In genomic region chr1:19412654-19413053, GRCh38 we compare ENCODE assay signal across 18 cellular contexts.
DNase-seq lines count a peak whose midpoint lies in the region; ATAC-seq and TF ChIP-seq lines count a peak whose summit lies in the region.
"Had no signal": no experiment of that assay in that cellular context is flagged by ENCODE, and none has a peak within 500 bp of the region (broad histone marks: within the 10 kb centered on the region; RNA-seq: fewer than 3 reads in every experiment).

No MANE protein-coding gene starts in this region.

- TF ChIP-seq CTCF in VCaP (conservative IDR thresholded peaks at IDR 0.05) (no peak), gastrocnemius medialis (IDR thresholded peaks at IDR 0.05 in 4 of 5, conservative IDR thresholded peaks at IDR 0.05 in 1 of 5) (no peak)

- intact Hi-C loops in gastrocnemius medialis (cut with DNase I; ENCODE audit: low total_unique reads), result no loop called here

- ATAC-seq in naive thymus-derived CD8-positive, alpha-beta T cell, result no peak
- ATAC-seq in gastrocnemius medialis, result no peak

- no peak overlapping the region for H3K4me3 ChIP-seq in CD8-positive, alpha-beta memory T cell (ENCODE audit: low read length)
- H3K4me3 ChIP-seq in Karpas-422 (ENCODE audit: low read length) (no peak overlapping the region), gastrocnemius medialis (no peak overlapping the region)
- H3K4me3 ChIP-seq: breast epithelium, suprapubic skin had no signal

- no peak overlapping the region for H2AFZ ChIP-seq in Karpas-422 (ENCODE audit: low read length)

- CTCF ChIA-PET in CD8-positive, alpha-beta memory T cell (lab: Charles Lee), result interaction anchor here (0.8 to 1.0 kb wide), 2 partner anchors 24 to 239 kb away, joined by 3 read pairs; no protein-coding TSS in a partner anchor

- no peaks in the 10 kb centered on the region for H3K9me3 Mint-ChIP-seq in CD8-positive, alpha-beta memory T cell
- no peaks in the 10 kb centered on the region for H3K9me3 Mint-ChIP-seq in naive thymus-derived CD8-positive, alpha-beta T cell

- H3K4me1 Mint-ChIP-seq in CD8-positive, alpha-beta memory T cell, result peaks cover 76 to 99% (median 96%) of the 10 kb centered on the region in 3 donors
- peaks cover 35 to 96% (median 90%) of the 10 kb centered on the region in 4 donors for H3K4me1 Mint-ChIP-seq in naive thymus-derived CD8-positive, alpha-beta T cell

- no peak overlapping the region for H3K27ac ChIP-seq in CD8-positive, alpha-beta memory T cell (ENCODE audit: low read depth, low read length)
- H3K27ac ChIP-seq in Karpas-422 (ENCODE audit: low read length) (peak overlapping the region; percentile 88), VCaP (peak overlapping the region; percentile 18; the same call in 1 of the 2 replicates), gastrocnemius medialis (peak overlapping the region in 2 of 4 donors; percentile 71 to 80)
- H3K27ac ChIP-seq: suprapubic skin, WERI-Rb-1 had no signal

- no peaks in the 10 kb centered on the region for H3K27me3 ChIP-seq in CD8-positive, alpha-beta memory T cell (ENCODE audit: insufficient read depth, low read length, poor library complexity, severe bottlenecking)
- no peaks in the 10 kb centered on the region for H3K27me3 ChIP-seq in Karpas-422 (ENCODE audit: low read length)
- H3K27me3 ChIP-seq in gastrocnemius medialis, result no peaks in the 10 kb centered on the region
- H3K27me3 ChIP-seq: BE2C, breast epithelium, suprapubic skin had no signal

- no peaks in the 10 kb centered on the region for H3K9me2 ChIP-seq in Karpas-422 (replicated peaks; ENCODE audit: insufficient read depth, low read length)

- H3K9me3 ChIP-seq in CD8-positive, alpha-beta memory T cell (ENCODE audit: low read length), result no peaks in the 10 kb centered on the region
- H3K9me3 ChIP-seq in Karpas-422 (ENCODE audit: low read length) (no peaks in the 10 kb centered on the region), gastrocnemius medialis (no peaks in the 10 kb centered on the region)
- H3K9me3 ChIP-seq: BE2C, breast epithelium, suprapubic skin had no signal

- H3K36me3 ChIP-seq in CD8-positive, alpha-beta memory T cell (ENCODE audit: insufficient read depth, low read length), result peaks cover 20% of the 10 kb centered on the region
- H3K36me3 ChIP-seq in Karpas-422 (ENCODE audit: insufficient read depth, low read length) (0 out of 2 replicates have a peak, but pooled peaks cover 4% of the 10 kb centered on the region), gastrocnemius medialis (no peaks in the 10 kb centered on the region)
- H3K36me3 ChIP-seq: BE2C, breast epithelium had no signal

- H3K4me1 ChIP-seq in CD8-positive, alpha-beta memory T cell (ENCODE audit: insufficient read depth, low read length), result peaks cover 28% of the 10 kb centered on the region
- H3K4me1 ChIP-seq in Karpas-422 (ENCODE audit: low read length) (peaks cover 80% of the 10 kb centered on the region), gastrocnemius medialis (peaks cover 55 to 57% of the 10 kb centered on the region in 2 donors)
- H3K4me1 ChIP-seq: BE2C, breast epithelium had no signal

- peak overlapping the region; percentile 67 for H3K4me2 ChIP-seq in Karpas-422 (ENCODE audit: low read depth, low read length, poor library complexity, severe bottlenecking)

- in situ Hi-C loops in gastrocnemius medialis (cut with MboI; ENCODE audit: low sequenced_read_pairs in 4 of 4), result no loop called here

- no peak overlapping the region for H3K4me3 Mint-ChIP-seq in CD8-positive, alpha-beta memory T cell
- H3K4me3 Mint-ChIP-seq in naive thymus-derived CD8-positive, alpha-beta T cell, result no peak overlapping the region

- DNase-seq in CD8-positive, alpha-beta memory T cell, result no peak
- DNase-seq in Karpas-422, result no peak
- DNase-seq in naive thymus-derived CD8-positive, alpha-beta T cell, result no peak
- DNase-seq in NCI-H2081 (lab: John Stamatoyannopoulos, UW), result no peak
- DNase-seq in gastrocnemius medialis, result no peak
- no peak for DNase-seq in NCI-H2171 treated with DMSO at 0.1 percent for 48 hours (lab: John Stamatoyannopoulos, UW)
- DNase-seq in D341Med (ENCODE audit: low spot score), result no peak
- DNase-seq: activated naive CD4-positive, alpha-beta T cell treated with Interleukin-2 at 50 U/mL for 16 hours; BE2C; effector CD8-positive, alpha-beta T cell; EL; foreskin fibroblast; mesendoderm; stimulated activated CD4-positive, alpha-beta T cell treated with anti-CD3 and anti-CD28 coated beads, Interleukin-12 subunit alpha, Interleukin-12 subunit beta, amount 100 ng/mL, for 4 hours; WERI-Rb-1 had no signal

- H3K27me3 Mint-ChIP-seq in CD8-positive, alpha-beta memory T cell, result no peaks in the 10 kb centered on the region
- H3K27me3 Mint-ChIP-seq in naive thymus-derived CD8-positive, alpha-beta T cell, result no peaks in the 10 kb centered on the region

- no peak overlapping the region for H3K9ac ChIP-seq in Karpas-422 (ENCODE audit: low read length)

- no peak for TF ChIP-seq POLR2A in gastrocnemius medialis (IDR thresholded peaks at IDR 0.05)

- peaks cover 10% of the 10 kb centered on the region for H4K20me1 ChIP-seq in Karpas-422 (ENCODE audit: insufficient read depth, low read depth, low read length)

- H3K36me3 Mint-ChIP-seq in CD8-positive, alpha-beta memory T cell, result peaks cover 0 to 78% (median 7%) of the 10 kb centered on the region in 3 donors
- H3K36me3 Mint-ChIP-seq in naive thymus-derived CD8-positive, alpha-beta T cell, result peaks cover 0 to 77% (median 2%) of the 10 kb centered on the region in 3 donors

- peak overlapping the region in 5 of 8 donors; percentile 15 to 60 (median 32) for H3K27ac Mint-ChIP-seq in CD8-positive, alpha-beta memory T cell
- peak overlapping the region in 7 of 10 donors; percentile 9 to 66 (median 55) for H3K27ac Mint-ChIP-seq in naive thymus-derived CD8-positive, alpha-beta T cell

- H3K79me2 ChIP-seq in Karpas-422 (ENCODE audit: low read length), result peaks cover 99% of the 10 kb centered on the region

- POLR2A ChIA-PET in CD8-positive, alpha-beta memory T cell (lab: Charles Lee), result interaction anchor here (1.3 kb wide), 1 partner anchor 72 kb away, joined by 3 read pairs; the partner anchor contains the start of gene CAPZB
- POLR2A ChIA-PET in naive thymus-derived CD8-positive, alpha-beta T cell (lab: Charles Lee), result interaction anchor here (0.9 kb wide), 1 partner anchor 185 kb away, joined by 3 read pairs; a partner anchor contains a TSS
